Comparison of ENCODE assay signal across 1 cellular context in the genomic region with DNA sequence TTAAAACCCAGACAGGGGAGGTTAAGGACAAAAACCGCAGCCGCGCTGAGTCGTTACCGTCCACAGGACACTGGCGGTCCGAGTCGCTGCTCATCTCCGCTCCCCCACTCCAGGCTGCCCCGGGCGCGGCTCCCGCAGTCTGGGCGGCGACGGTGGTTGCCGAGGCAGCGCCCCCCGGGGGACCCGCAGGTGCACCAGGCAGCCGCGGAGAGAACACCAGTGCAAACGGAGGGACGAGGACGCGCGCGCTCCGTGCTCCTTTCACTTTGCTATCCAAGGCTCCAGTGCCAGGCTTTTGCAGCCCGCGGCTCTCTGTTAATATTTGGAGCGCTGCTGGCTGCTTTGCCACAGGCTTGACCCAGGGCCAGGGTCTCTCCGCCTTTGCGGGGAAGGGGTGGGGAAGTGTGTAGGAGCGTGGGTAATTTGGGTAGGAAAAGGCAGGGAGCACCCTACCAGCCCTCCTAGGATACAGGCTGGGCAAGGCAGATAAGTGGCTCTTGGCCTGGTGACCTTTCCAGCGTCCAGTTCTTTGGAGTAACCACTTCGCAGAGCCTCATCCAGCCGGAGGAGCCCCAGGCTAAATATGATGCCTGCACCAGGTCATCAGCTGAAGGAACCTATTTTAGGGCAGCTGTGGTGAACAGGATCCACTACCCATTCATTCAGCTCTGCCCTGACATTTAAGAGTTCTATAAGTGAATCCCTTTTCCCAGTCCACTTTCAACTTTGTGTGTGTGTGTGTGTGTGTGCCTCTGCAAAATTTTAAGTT.
A peak's percentile ranks its signal among the peaks of the same experiment; 100 is the strongest.
TF ChIP-seq lines count a peak whose summit lies in the region.

Gene GADL1 (minus strand): TSS at position 141 of the 769 bp plus-strand sequence. CDS start 47 bp downstream, at position 94.

TF ChIP-seq in H1, 55 proteins besides CTCF, POLR2A, EP300 and RAD21:
- TF ChIP-seq KDM4A (IDR thresholded peaks at IDR 0.05; ENCODE audit: low read depth, low read length, severe bottlenecking) (peak; percentile 89), RNF2 (IDR thresholded peaks at IDR 0.05; ENCODE audit: borderline replicate concordance, low read depth, low read length, missing control alignments, poor library complexity, severe bottlenecking) (no peak), RFX5 (IDR thresholded peaks at IDR 0.05; ENCODE audit: borderline replicate concordance, low read depth, low read length) (no peak), EZH2 (IDR thresholded peaks at IDR 0.05; ENCODE audit: low read depth, low read length, severe bottlenecking) (peak; percentile 45), TCF12 (IDR thresholded peaks at IDR 0.05; ENCODE audit: low read depth, low read length) (0 out of 2 replicates have a peak, but pooled peaks have one; percentile 44), BRCA1 (IDR thresholded peaks at IDR 0.05; ENCODE audit: low read depth, low read length) (no peak), ASH2L (IDR thresholded peaks at IDR 0.05; ENCODE audit: low read length) (peak; percentile 53), JUND (IDR thresholded peaks at IDR 0.05; ENCODE audit: low read length) (no peak), E2F6 (IDR thresholded peaks at IDR 0.05) (no peak), ZNF274 (IDR thresholded peaks at IDR 0.05; ENCODE audit: borderline replicate concordance, extremely low read depth, low read length) (no peak), SUZ12 (IDR thresholded peaks at IDR 0.05; ENCODE audit: low read length) (peak; percentile 42; the same call in 1 of the 2 replicates), YY1 (IDR thresholded peaks at IDR 0.05; ENCODE audit: low read depth, low read length) (no peak)
- TF ChIP-seq, protein P1, sequence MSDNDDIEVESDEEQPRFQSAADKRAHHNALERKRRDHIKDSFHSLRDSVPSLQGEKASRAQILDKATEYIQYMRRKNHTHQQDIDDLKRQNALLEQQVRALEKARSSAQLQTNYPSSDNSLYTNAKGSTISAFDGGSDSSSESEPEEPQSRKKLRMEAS (IDR thresholded peaks at IDR 0.05) = no peak
